Comparison of ENCODE assay signal across 10 cellular contexts in genomic region chr10:80161321-80162084, GRCh38. TPM values are rescaled to one million over a fixed set of nuclear protein-coding genes. Genes with fewer than 3 reads are reported as not detected.
DNase-seq lines count a peak whose midpoint lies in the region; ATAC-seq and TF ChIP-seq lines count a peak whose summit lies in the region.
"Had no signal": no experiment of that assay in that cellular context is flagged by ENCODE, and none has a peak within 500 bp of the region (broad histone marks: within the 10 kb centered on the region; RNA-seq: fewer than 3 reads in every experiment).

No MANE protein-coding gene starts in this region.

- no peaks in the 10 kb centered on the region for H3K27me3 Mint-ChIP-seq in activated T-cell treated with anti-CD3 and anti-CD28 coated beads, Interleukin-2, amount 50 U/mL, for 72 hours (ENCODE audit: low read depth)

- peak in 1 of 2 donors; percentile 12 for DNase-seq in activated T-cell treated with anti-CD3 and anti-CD28 coated beads, Interleukin-2, amount 50 U/mL, for 72 hours
- DNase-seq in activated T-cell treated with anti-CD3 and anti-CD28 coated beads, Interleukin-2, amount 50 U/mL, for 1 hour = no peak
- DNase-seq in RPMI8226 = peak; percentile 33
- DNase-seq in thoracic aorta (ENCODE audit: low spot score) = no peak
- DNase-seq in HK-2 (ENCODE audit: unreplicated experiment) = no peak
- DNase-seq in NCI-H2227 (lab: John Stamatoyannopoulos, UW; ENCODE audit: unreplicated experiment) = no peak
- DNase-seq: NCI-H526 treated with DMSO at 0.1 percent for 48 hours; stimulated activated CD4-positive, alpha-beta T cell treated with anti-CD3 and anti-CD28 coated beads, Interleukin-15, amount 100 ng/mL, for 24 hours had no signal

- peak overlapping the region; percentile 26 for H3K27ac Mint-ChIP-seq in activated T-cell treated with anti-CD3 and anti-CD28 coated beads, Interleukin-2, amount 50 U/mL, for 72 hours

- H3K9me3 Mint-ChIP-seq in activated T-cell treated with anti-CD3 and anti-CD28 coated beads, Interleukin-2, amount 50 U/mL, for 72 hours = no peaks in the 10 kb centered on the region

- H3K4me3 Mint-ChIP-seq in activated T-cell treated with anti-CD3 and anti-CD28 coated beads, Interleukin-2, amount 50 U/mL, for 72 hours = no peak overlapping the region

- peaks cover 15% of the 10 kb centered on the region for H3K4me1 Mint-ChIP-seq in activated T-cell treated with anti-CD3 and anti-CD28 coated beads, Interleukin-2, amount 50 U/mL, for 72 hours (ENCODE audit: low read depth)

- TF ChIP-seq EP300 in gastroesophageal sphincter (IDR thresholded peaks at IDR 0.05) = no peak

- ATAC-seq in activated T-cell treated with anti-CD3 and anti-CD28 coated beads, Interleukin-2, amount 50 U/mL, for 72 hours (replicated peaks in 1 of 2) = no peak
- ATAC-seq in gastroesophageal sphincter (no peak), thoracic aorta (ENCODE audit: insufficient number of reproducible peaks, low FRiP score, low read depth) (no peak), GM19395 (IDR thresholded peaks at IDR 0.05; ENCODE audit: unreplicated experiment) (no peak)

- H3K9me3 ChIP-seq in gastroesophageal sphincter = no peaks in the 10 kb centered on the region
- no peaks in the 10 kb centered on the region for H3K9me3 ChIP-seq in thoracic aorta

- H3K27me3 ChIP-seq in gastroesophageal sphincter (no peaks in the 10 kb centered on the region), thoracic aorta (replicated peaks; ENCODE audit: insufficient read depth) (no peaks in the 10 kb centered on the region)

- peaks cover 0 to 83% of the 10 kb centered on the region in 2 donors for H3K36me3 ChIP-seq in gastroesophageal sphincter
- peaks cover 42% of the 10 kb centered on the region for H3K36me3 ChIP-seq in thoracic aorta

- H3K36me3 Mint-ChIP-seq in activated T-cell treated with anti-CD3 and anti-CD28 coated beads, Interleukin-2, amount 50 U/mL, for 72 hours (ENCODE audit: insufficient read depth in 2 of 2) = peaks cover 20 to 33% of the 10 kb centered on the region in 2 donors

- H3K27ac ChIP-seq in gastroesophageal sphincter (peak overlapping the region in 3 of 4 donors; percentile 75 to 89 (median 78)), thoracic aorta (peak overlapping the region; percentile 14 to 40)

- WGBS in gastroesophageal sphincter (ENCODE audit: low coverage in 1 of 2), 2 donors = 37 to 72% methylated on average over 4 to 14 of the region's 21 CpGs

- no peak for TF ChIP-seq POLR2A in gastroesophageal sphincter (IDR thresholded peaks at IDR 0.05)

- H3K4me1 ChIP-seq in gastroesophageal sphincter (peaks cover 4 to 100% (median 56%) of the 10 kb centered on the region in 3 donors), thoracic aorta (ENCODE audit: control insufficient read depth in 1 of 2, low read depth in 2 of 2) (peaks cover 48 to 98% of the 10 kb centered on the region in 2 donors)

- TF ChIP-seq CTCF in gastroesophageal sphincter (IDR thresholded peaks at IDR 0.05) (peak in 2 of 4 experiments; percentile 18 to 24), thoracic aorta (IDR thresholded peaks at IDR 0.05) (no peak)

- H3K4me3 ChIP-seq in gastroesophageal sphincter (no peak overlapping the region), thoracic aorta (no peak overlapping the region)

RNA-seq across cellular contexts. Expression of gene PLAC9, which starts 29.0 kb away (rescaled TPM):
- not detected for total RNA-seq in activated T-cell treated with anti-CD3 and anti-CD28 coated beads, Interleukin-2, amount 50 U/mL, for 72 hours
- total RNA-seq in gastroesophageal sphincter = 10 to 100 TPM; 21.0 to 34.9 (median 28.9) TPM
- 100 to 1,000 TPM in 1 of 2 donors, 10 to 100 TPM in 1; 42.7 to 123 TPM for total RNA-seq in thoracic aorta

RNA-seq across cellular contexts. Expression of gene ANXA11, which starts 43.8 kb away (rescaled TPM):
- total RNA-seq in activated T-cell treated with anti-CD3 and anti-CD28 coated beads, Interleukin-2, amount 50 U/mL, for 72 hours = 100 to 1,000 TPM; 207 to 229 TPM
- total RNA-seq in gastroesophageal sphincter (100 to 1,000 TPM; 117 to 225 (median 162) TPM), thoracic aorta (100 to 1,000 TPM; 130 to 198 TPM)

Comparison
In these comparisons a context has a peak if more than half of its experiments do, and no peak if none do; other contexts are left out.
1. RNA of gene PLAC9, which starts 29.0 kb away (total RNA-seq): 42.7 to 123 TPM in thoracic aorta and 21.0 to 34.9 TPM in gastroesophageal sphincter; not detected in activated T-cell treated with anti-CD3 and anti-CD28 coated beads, Interleukin-2, amount 50 U/mL, for 72 hours; every median in the first group is over 10 times any median in the second.